In the genomic region with DNA sequence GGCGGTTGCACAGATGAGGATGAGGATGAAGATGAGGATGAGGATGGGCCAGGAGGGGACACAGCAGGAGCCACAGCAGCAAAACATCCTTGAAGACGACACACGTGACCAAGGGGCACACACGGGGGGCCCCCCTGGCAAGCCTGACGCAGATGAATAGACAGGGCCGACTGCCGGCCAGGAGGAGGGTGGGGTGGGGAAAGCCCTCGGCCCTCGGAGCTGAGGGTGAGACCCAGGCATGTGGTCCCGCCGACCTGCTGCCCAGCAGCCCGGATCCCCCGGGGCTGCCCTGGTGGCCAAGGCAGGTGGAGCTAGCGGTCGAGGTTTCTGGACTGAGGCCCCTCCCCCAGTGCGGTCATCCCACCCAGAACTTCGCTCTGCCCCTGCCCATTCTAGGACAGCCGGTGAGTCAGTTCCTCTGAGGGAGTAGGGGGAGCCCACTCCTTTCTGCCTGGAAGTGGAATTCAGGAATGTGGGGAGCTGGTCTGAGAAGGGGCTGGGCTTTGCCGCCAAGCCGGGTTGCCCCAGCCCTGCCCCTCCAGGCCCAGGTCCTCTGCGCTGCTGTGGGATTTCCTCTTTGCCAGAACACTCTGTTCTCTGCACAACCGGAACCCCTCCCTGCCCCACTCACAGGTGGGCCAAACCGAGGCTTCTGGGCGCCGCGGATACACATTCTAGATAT, we compare ENCODE assay signal across 9 cellular contexts. TPM values are rescaled to one million over a fixed set of nuclear protein-coding genes. Genes with fewer than 3 reads are reported as not detected.
DNase-seq lines count a peak whose midpoint lies in the region; ATAC-seq and TF ChIP-seq lines count a peak whose summit lies in the region.
"Had no signal": no experiment of that assay in that cellular context is flagged by ENCODE, and none has a peak within 500 bp of the region (broad histone marks: within the 10 kb centered on the region; RNA-seq: fewer than 3 reads in every experiment).

No MANE protein-coding gene starts in this region.

- H4K5ac ChIP-seq in mesendoderm (ENCODE audit: low read length), result no peak overlapping the region

- CTCF ChIA-PET in RWPE1 (lab: Yijun Ruan, JAX), result interaction anchor here (0.7 to 1.6 kb wide), 3 partner anchors 59 to 97 kb away, joined by 4 to 12 read pairs (median 7); partner anchors contain the start of gene ST6GALNAC2

- no peak overlapping the region for H3K4me2 ChIP-seq in mesendoderm (ENCODE audit: low read length)

- no peak overlapping the region for H3K4me3 ChIP-seq in mesendoderm (ENCODE audit: low read length)

- no peak for TF ChIP-seq CTCF in RWPE1 (conservative IDR thresholded peaks at IDR 0.05; ENCODE audit: low read depth)

- POLR2A ChIA-PET in RWPE1 (lab: Yijun Ruan, JAX; ENCODE audit: low non-redundant PET), result no interaction called here

- DNase-seq in AG08396 (ENCODE audit: low spot score) (peak; percentile 48), RWPE1 (ENCODE audit: low spot score) (no peak), mesendoderm (peak; percentile 90), ureter (ENCODE audit: low spot score) (peak; percentile 72), SKM-1 treated with dmso at 0.1 percent for 144 hours (lab: John Stamatoyannopoulos, UW; ENCODE audit: unreplicated experiment) (no peak)
- peak; percentile 50 for DNase-seq in central memory CD4-positive, alpha-beta T cell

- H2AK5ac ChIP-seq in mesendoderm (ENCODE audit: low read length), result no peak overlapping the region

- H3K56ac ChIP-seq in mesendoderm (ENCODE audit: low read length), result peak overlapping the region; percentile 49

- H3K79me2 ChIP-seq in mesendoderm (ENCODE audit: control insufficient read depth, insufficient read depth, low read length), result no peaks in the 10 kb centered on the region

- ATAC-seq in GM21529 (IDR thresholded peaks at IDR 0.05; ENCODE audit: unreplicated experiment) (peak; percentile 57), HG02571 (IDR thresholded peaks at IDR 0.05; ENCODE audit: unreplicated experiment) (no peak)
- ATAC-seq: foreskin keratinocyte had no signal

- no peaks in the 10 kb centered on the region for H3K36me3 ChIP-seq in mesendoderm (ENCODE audit: control insufficient read depth, insufficient read depth, low read length)

- no peak overlapping the region for H2BK120ac ChIP-seq in mesendoderm (ENCODE audit: low read depth, low read length)

- H3K27me3 ChIP-seq in mesendoderm (ENCODE audit: insufficient read depth, low read length, poor library complexity), result no peaks in the 10 kb centered on the region
- H3K27me3 ChIP-seq: foreskin keratinocyte had no signal

- H3K79me1 ChIP-seq in mesendoderm (ENCODE audit: low read length), result no peaks in the 10 kb centered on the region

- no peak overlapping the region for H3K23ac ChIP-seq in mesendoderm (ENCODE audit: low read length)

- H2BK15ac ChIP-seq in mesendoderm (replicated peaks; ENCODE audit: low read depth), result no peak overlapping the region

- H3K27ac ChIP-seq in RWPE1 (peak overlapping the region; percentile 99), mesendoderm (ENCODE audit: low read depth, low read length) (no peak overlapping the region)
- H3K27ac ChIP-seq: foreskin keratinocyte had no signal

- no peak overlapping the region for H3K4ac ChIP-seq in mesendoderm (ENCODE audit: low read depth, low read length)

- no peak overlapping the region for H4K8ac ChIP-seq in mesendoderm (ENCODE audit: low read depth, low read length)

- H3K4me1 ChIP-seq in mesendoderm (ENCODE audit: control insufficient read depth, low read depth, low read length), result peaks cover 2% of the 10 kb centered on the region

- no peak overlapping the region for H2BK5ac ChIP-seq in mesendoderm (ENCODE audit: low read length)

- no peak overlapping the region for H3K18ac ChIP-seq in mesendoderm (ENCODE audit: low read length)

- no CpG with 5 or more reads among the region's 26 CpGs for WGBS in mesendoderm (ENCODE audit: extremely low coverage, insufficient coverage, low lambda C conversion rate)

- H3K9ac ChIP-seq in mesendoderm (ENCODE audit: low read length), result no peak overlapping the region

RNA-seq across cellular contexts. Expression of gene CYGB, which starts 9.9 kb away (rescaled TPM):
- 0.88 TPM for polyA plus RNA-seq in mesendoderm (2013, experiment 1 of 2)
- 0.88 TPM for polyA plus RNA-seq in mesendoderm (2013, experiment 2 of 2)
- 24.6 TPM for total RNA-seq in ureter

RNA-seq across cellular contexts. Expression of gene PRCD, which starts 12.3 kb away (rescaled TPM):
- polyA plus RNA-seq in mesendoderm (2013, experiment 1 of 2), result 0.59 TPM
- 0.55 TPM for polyA plus RNA-seq in mesendoderm (2013, experiment 2 of 2)
- 11.5 TPM for total RNA-seq in ureter

RNA-seq across cellular contexts. Expression of gene RHBDF2, which starts 26.3 kb away (rescaled TPM):
- polyA plus RNA-seq in mesendoderm (2013, experiment 1 of 2), result 12.3 TPM
- polyA plus RNA-seq in mesendoderm (2013, experiment 2 of 2), result 11.8 TPM
- 41.6 TPM for total RNA-seq in ureter

RNA-seq across cellular contexts. Expression of gene ST6GALNAC2, which starts 58.1 kb away (rescaled TPM):
- polyA plus RNA-seq in mesendoderm (2013, experiment 1 of 2), result 0.04 TPM
- 0.04 TPM for polyA plus RNA-seq in mesendoderm (2013, experiment 2 of 2)
- total RNA-seq in ureter, result 28.7 TPM

Comparison
In these comparisons a context has a peak if more than half of its experiments do, and no peak if none do; other contexts are left out.
1. DNase-seq: peak in AG08396 (single experiment), central memory CD4-positive, alpha-beta T cell (single experiment), mesendoderm (single experiment) and ureter (single experiment); none in RWPE1 (single experiment) and SKM-1 treated with dmso at 0.1 percent for 144 hours (single experiment).